In genomic region chr13:83153833-83154232, GRCh38 we compare ENCODE assay signal across 25 cellular contexts.
DNase-seq lines count a peak whose midpoint lies in the region; ATAC-seq, FAIRE-seq and TF ChIP-seq lines count a peak whose summit lies in the region.
"Had no signal": no experiment of that assay in that cellular context is flagged by ENCODE, and none has a peak within 500 bp of the region (broad histone marks: within the 10 kb centered on the region; RNA-seq: fewer than 3 reads in every experiment).

No MANE protein-coding gene starts in this region.

- H3K27ac ChIP-seq in BLaER1 treated with 17β-estradiol and CSF1 and Interleukin-3, amounts not matched to agents 10 nM and 100 nM = no peak overlapping the region
- no peak overlapping the region for H3K27ac ChIP-seq in kidney (ENCODE audit: low read depth in 2 of 2, low read length in 2 of 2)
- H3K27ac ChIP-seq: left ventricle myocardium inferior, neutrophil, SJCRH30, uterus had no signal

- peak overlapping the region in 9 of 11 experiments; percentile 3 to 76 (median 23); a peak in 13 of 22 replicates for H3K4me2 ChIP-seq in BLaER1 treated with 17β-estradiol and CSF1 and Interleukin-3, amounts not matched to agents 10 nM and 100 nM
- H3K4me2 ChIP-seq in Loucy (ENCODE audit: low read depth, low read length, poor library complexity, severe bottlenecking) = peak overlapping the region; percentile 67

- intact Hi-C loops in kidney (cut with DNase I) = no loop called here

- DNase-seq in NCI-H2107 treated with DMSO at 0.1 percent for 48 hours (lab: John Stamatoyannopoulos, UW; ENCODE audit: unreplicated experiment) (peak; percentile 74), SHP77 treated with DMSO at 0.1 percent for 48 hours (lab: John Stamatoyannopoulos, UW) (peak; percentile 50), kidney (no peak), NCI-H2227 treated with DMSO at 0.1 percent for 48 hours (lab: John Stamatoyannopoulos, UW) (no peak)
- DNase-seq: activated B cell treated with CpG ODN at 0.5 μM for 24 hours; activated CD8-positive, alpha-beta T cell treated with anti-CD3 and anti-CD28 coated beads, Interleukin-2, amount 10 ng/mL, durations not matched to agents 7 days and 5 days; activated naive CD4-positive, alpha-beta T cell treated with anti-CD3 and anti-CD28 coated beads, Interleukin-2, amount 50 U/mL, for 16 hours; activated T-cell treated with anti-CD3 and anti-CD28 coated beads, Interleukin-2, amount 50 U/mL, for 4 hours; left ventricle myocardium inferior; NCI-H446 treated with DMSO at 0.1 percent for 48 hours; retina; stimulated activated CD8-positive, alpha-beta memory T cell treated with anti-CD3 and anti-CD28 coated beads, Interleukin-4, amount 100 ng/mL, for 48 hours; T-helper 2 cell; uterus had no signal

- H2AFZ ChIP-seq in Loucy (ENCODE audit: low read length) = peak overlapping the region; percentile 0; the same call in 1 of the 2 replicates

- no peaks in the 10 kb centered on the region for H3K79me2 ChIP-seq in Loucy (ENCODE audit: insufficient read depth, low read length)

- TF ChIP-seq CTCF in Loucy (conservative IDR thresholded peaks at IDR 0.05; ENCODE audit: low read length) (no peak), kidney (IDR thresholded peaks at IDR 0.05; ENCODE audit: borderline replicate concordance, extremely low read depth, insufficient read depth) (no peak)

- H3K9me2 ChIP-seq in Loucy (replicated peaks; ENCODE audit: low read depth, low read length) = no peaks in the 10 kb centered on the region

- H3F3A ChIP-seq in Loucy (ENCODE audit: low read depth) = no peaks in the 10 kb centered on the region

- no peaks in the 10 kb centered on the region for H4K20me1 ChIP-seq in BLaER1 treated with 17β-estradiol and CSF1 and Interleukin-3, amounts not matched to agents 10 nM and 100 nM
- no peaks in the 10 kb centered on the region for H4K20me1 ChIP-seq in Loucy (ENCODE audit: insufficient read depth, low read length, poor library complexity, severe bottlenecking)

- H3K9me3 ChIP-seq in BLaER1 treated with 17β-estradiol and CSF1 and Interleukin-3, amounts not matched to agents 10 nM and 100 nM (replicated peaks in 1 of 11) = peaks cover 6 to 26% (median 14%) of the 10 kb centered on the region in 11 experiments; a peak in 18 of 22 replicates
- H3K9me3 ChIP-seq in Loucy (ENCODE audit: insufficient read depth, low read depth, low read length) (no peaks in the 10 kb centered on the region; the same call in 1 of the 2 replicates), kidney (ENCODE audit: control insufficient read depth in 1 of 2, low read length in 2 of 2) (no peaks in the 10 kb centered on the region)
- H3K9me3 ChIP-seq: left ventricle myocardium inferior, neutrophil, SJCRH30, uterus had no signal

- H3K27me3 Mint-ChIP-seq in activated T-helper 17 cell treated with anti-CD3 and anti-CD28 coated beads, Interleukin-2, amount 50 U/mL, for 72 hours = no peaks in the 10 kb centered on the region
- H3K27me3 Mint-ChIP-seq: activated B cell treated with CpG ODN at 0.5 μM for 24 hours had no signal

- H3K4me3 Mint-ChIP-seq in activated T-helper 17 cell treated with anti-CD3 and anti-CD28 coated beads, Interleukin-2, amount 50 U/mL, for 72 hours = no peak overlapping the region
- H3K4me3 Mint-ChIP-seq: activated B cell treated with CpG ODN at 0.5 μM for 24 hours; activated CD8-positive, alpha-beta T cell treated with anti-CD3 and anti-CD28 coated beads, Interleukin-2, amount 10 ng/mL, durations not matched to agents 7 days and 5 days; activated T-cell treated with anti-CD3 and anti-CD28 coated beads, Interleukin-2, amount 50 U/mL, for 4 hours had no signal

- H3K4me3 ChIP-seq in BLaER1 treated with 17β-estradiol and CSF1 and Interleukin-3, amounts not matched to agents 10 nM and 100 nM = no peak overlapping the region
- H3K4me3 ChIP-seq in Loucy (ENCODE audit: low read length, poor library complexity, severe bottlenecking) (peak overlapping the region; percentile 20), kidney (ENCODE audit: low read length in 2 of 2) (no peak overlapping the region)
- H3K4me3 ChIP-seq: GM12878, left ventricle myocardium inferior, SJCRH30, uterus had no signal

- H3K36me3 ChIP-seq in BLaER1 treated with 17β-estradiol and CSF1 and Interleukin-3, amounts not matched to agents 10 nM and 100 nM = no peaks in the 10 kb centered on the region
- no peaks in the 10 kb centered on the region for H3K36me3 ChIP-seq in Loucy (ENCODE audit: insufficient read depth, low read length)
- no peaks in the 10 kb centered on the region for H3K36me3 ChIP-seq in kidney (ENCODE audit: control insufficient read depth in 1 of 2, insufficient read depth in 2 of 2, low read length in 2 of 2)
- H3K36me3 ChIP-seq: left ventricle myocardium inferior, neutrophil, SJCRH30, uterus had no signal

- H3K9me3 Mint-ChIP-seq in activated T-helper 17 cell treated with anti-CD3 and anti-CD28 coated beads, Interleukin-2, amount 50 U/mL, for 72 hours = peaks cover 11% of the 10 kb centered on the region
- H3K9me3 Mint-ChIP-seq: activated T-cell treated with anti-CD3 and anti-CD28 coated beads, Interleukin-2, amount 50 U/mL, for 4 hours had no signal

- no peak overlapping the region for H3K27ac Mint-ChIP-seq in activated T-helper 17 cell treated with anti-CD3 and anti-CD28 coated beads, Interleukin-2, amount 50 U/mL, for 72 hours
- H3K27ac Mint-ChIP-seq: activated B cell treated with CpG ODN at 0.5 μM for 24 hours; activated CD8-positive, alpha-beta T cell treated with anti-CD3 and anti-CD28 coated beads, Interleukin-2, amount 10 ng/mL, durations not matched to agents 7 days and 5 days had no signal

- FAIRE-seq in kidney (lab: Jason Lieb, UNC) = no peak
- FAIRE-seq: astrocyte, GM12878, GM19239, H1, HepG2 had no signal

- no peaks in the 10 kb centered on the region for H3K4me1 Mint-ChIP-seq in activated T-helper 17 cell treated with anti-CD3 and anti-CD28 coated beads, Interleukin-2, amount 50 U/mL, for 72 hours
- H3K4me1 Mint-ChIP-seq: activated B cell treated with CpG ODN at 0.5 μM for 24 hours had no signal

- no peak overlapping the region for H3K9ac ChIP-seq in BLaER1 treated with 17β-estradiol and CSF1 and Interleukin-3, amounts not matched to agents 10 nM and 100 nM
- H3K9ac ChIP-seq in Loucy (ENCODE audit: low read depth, low read length, poor library complexity, severe bottlenecking) (no peak overlapping the region), kidney (ENCODE audit: low read length in 2 of 2) (no peak overlapping the region)

- no peaks in the 10 kb centered on the region for H3K27me3 ChIP-seq in BLaER1 treated with 17β-estradiol and CSF1 and Interleukin-3, amounts not matched to agents 10 nM and 100 nM
- no peaks in the 10 kb centered on the region for H3K27me3 ChIP-seq in Loucy (ENCODE audit: insufficient read depth, low read length, poor library complexity, severe bottlenecking)
- H3K27me3 ChIP-seq: neutrophil, SJCRH30, uterus had no signal

- H3K4me1 ChIP-seq in BLaER1 treated with 17β-estradiol and CSF1 and Interleukin-3, amounts not matched to agents 10 nM and 100 nM = peaks cover 0 to 28% (median 7%) of the 10 kb centered on the region in 10 experiments; a peak in 10 of 20 replicates
- H3K4me1 ChIP-seq in Loucy (ENCODE audit: insufficient read depth, low read length, poor library complexity, severe bottlenecking) (peaks cover 15% of the 10 kb centered on the region), kidney (ENCODE audit: control insufficient read depth in 1 of 2, insufficient read depth in 1 of 2, low read depth in 1 of 2, low read length in 2 of 2) (no peaks in the 10 kb centered on the region)
- H3K4me1 ChIP-seq: left ventricle myocardium inferior, SJCRH30, uterus had no signal

- H3K36me3 Mint-ChIP-seq in activated T-helper 17 cell treated with anti-CD3 and anti-CD28 coated beads, Interleukin-2, amount 50 U/mL, for 72 hours (ENCODE audit: low read depth) = no peaks in the 10 kb centered on the region

- ATAC-seq in HG02763 (IDR thresholded peaks at IDR 0.05; ENCODE audit: unreplicated experiment) = no peak
- no peak for ATAC-seq in activated T-helper 17 cell treated with anti-CD3 and anti-CD28 coated beads, Interleukin-2, amount 50 U/mL, for 72 hours (replicated peaks)
- ATAC-seq: activated CD8-positive, alpha-beta T cell treated with anti-CD3 and anti-CD28 coated beads, Interleukin-2, amount 10 ng/mL, durations not matched to agents 7 days and 5 days; activated T-cell treated with anti-CD3 and anti-CD28 coated beads, Interleukin-2, amount 50 U/mL, for 4 hours; GM12878; HepG2 had no signal

Comparison
In these comparisons a context has a peak if more than half of its experiments do, and no peak if none do; other contexts are left out.
1. DNase-seq: peak in NCI-H2107 treated with DMSO at 0.1 percent for 48 hours (single experiment) and SHP77 treated with DMSO at 0.1 percent for 48 hours (single experiment); none in kidney (single experiment) and NCI-H2227 treated with DMSO at 0.1 percent for 48 hours (single experiment).